ENCODE assay signal across 28 cellular contexts in the genomic region with DNA sequence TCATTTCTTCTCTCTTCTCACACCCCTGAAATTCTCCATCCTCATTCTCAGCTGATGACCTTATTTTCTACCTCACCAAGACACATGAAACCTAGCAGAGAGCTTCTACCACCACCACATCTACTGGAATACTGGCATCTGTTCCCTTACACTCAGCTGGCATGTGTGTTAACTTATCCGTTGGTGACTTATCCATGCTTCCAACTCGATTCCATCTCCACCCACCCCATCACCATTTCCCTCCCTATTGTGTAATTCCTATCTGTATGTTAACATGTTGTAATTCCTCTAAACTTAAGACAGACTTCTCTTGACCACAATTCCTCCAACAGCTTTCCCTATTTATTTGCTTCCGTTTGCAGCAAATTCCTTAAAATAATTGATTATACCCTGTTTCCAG. TPM values are rescaled to one million over a fixed set of nuclear protein-coding genes. Genes with fewer than 3 reads are reported as not detected.
DNase-seq lines count a peak whose midpoint lies in the region; ATAC-seq and TF ChIP-seq lines count a peak whose summit lies in the region.
"Had no signal": no experiment of that assay in that cellular context is flagged by ENCODE, and none has a peak within 500 bp of the region (broad histone marks: within the 10 kb centered on the region; RNA-seq: fewer than 3 reads in every experiment).

No MANE protein-coding gene starts in this region.

- peaks cover 3% of the 10 kb centered on the region for H3F3A ChIP-seq in smooth muscle cell (ENCODE audit: low read depth)

- peaks cover 10% of the 10 kb centered on the region for H3K36me3 ChIP-seq in adipocyte (ENCODE audit: control insufficient read depth, insufficient read depth, low read length, severe bottlenecking)
- no peaks in the 10 kb centered on the region for H3K36me3 ChIP-seq in smooth muscle cell (ENCODE audit: low read depth)
- H3K36me3 ChIP-seq in tibial nerve, result peaks cover 0 to 9% (median 0%) of the 10 kb centered on the region in 3 donors
- H3K36me3 ChIP-seq: right atrium auricular region, SJSA1, WERI-Rb-1 had no signal

- H3K4me1 ChIP-seq in adipocyte (ENCODE audit: control insufficient read depth, insufficient read depth, low read length) (peaks cover 29% of the 10 kb centered on the region), smooth muscle cell (ENCODE audit: low read depth) (no peaks in the 10 kb centered on the region), tibial nerve (peaks cover 0 to 24% (median 8%) of the 10 kb centered on the region in 4 donors)

- H3K79me2 ChIP-seq in smooth muscle cell (ENCODE audit: low read depth), result no peaks in the 10 kb centered on the region

- H3K27ac Mint-ChIP-seq in Calu3 (ENCODE audit: unreplicated experiment), result no peak overlapping the region
- H3K27ac Mint-ChIP-seq: activated naive CD4-positive, alpha-beta T cell treated with anti-CD3 and anti-CD28 coated beads, Interleukin-2, amount 50 U/mL, for 24 hours; H9 had no signal

- CTCF ChIA-PET in Calu3 (lab: Charles Lee), result interaction anchor here (0.6 kb wide), 1 partner anchor 66 kb away, joined by 4 read pairs; no protein-coding TSS in a partner anchor

- H2AFZ ChIP-seq in smooth muscle cell (ENCODE audit: low read depth), result no peak overlapping the region

- no peaks in the 10 kb centered on the region for H3K36me3 Mint-ChIP-seq in Calu3 (ENCODE audit: insufficient read depth, unreplicated experiment)
- H3K36me3 Mint-ChIP-seq: activated naive CD4-positive, alpha-beta T cell treated with anti-CD3 and anti-CD28 coated beads, Interleukin-2, amount 50 U/mL, for 24 hours had no signal

- no peaks in the 10 kb centered on the region for H4K20me1 ChIP-seq in smooth muscle cell (ENCODE audit: low read depth)

- H3K27me3 ChIP-seq in adipocyte (replicated peaks; ENCODE audit: control insufficient read depth, insufficient read depth, low read length) (no peaks in the 10 kb centered on the region), smooth muscle cell (ENCODE audit: low read depth) (no peaks in the 10 kb centered on the region), tibial nerve (no peaks in the 10 kb centered on the region)
- H3K27me3 ChIP-seq: right atrium auricular region, tibial artery had no signal

- DNase-seq in EL (peak; percentile 40), adipocyte (ENCODE audit: low read depth) (peak; percentile 83), fibroblast of pulmonary artery (ENCODE audit: low read depth) (peak; percentile 71), smooth muscle cell (lab: John Stamatoyannopoulos, UW; ENCODE audit: unreplicated experiment) (no peak), ACHN (no peak), Calu3 (no peak), tibial nerve (ENCODE audit: low spot score in 2 of 2) (no peak)
- DNase-seq: activated CD4-positive, alpha-beta T cell treated with anti-CD3 and anti-CD28 coated beads, Interleukin-2, amount 50 U/mL, for 4 hours; C1 segment of cervical spinal cord; GDM1; glutamatergic neuron; H9; left ventricle myocardium superior; MM.1S; NCI-H146; NCI-H2227 treated with DMSO at 0.1 percent for 48 hours; occipital lobe; PC-3; stimulated activated naive CD4-positive, alpha-beta T cell; tibial artery; WERI-Rb-1 had no signal

- H3K27ac ChIP-seq in smooth muscle cell (ENCODE audit: low read depth) (no peak overlapping the region), tibial nerve (no peak overlapping the region)
- H3K27ac ChIP-seq: epithelial cell of prostate, right atrium auricular region, SJSA1, tibial artery, WERI-Rb-1 had no signal

- intact Hi-C loops in Calu3 (cut with micrococcal nuclease; ENCODE audit: unreplicated experiment), result no loop called here

- WGBS in smooth muscle cell (ENCODE audit: low lambda C conversion rate), result 18% methylated on average over 3 of the region's 3 CpGs
- WGBS in tibial nerve, 2 donors, result 74% methylated on average over 3 of the region's 3 CpGs

- no peak overlapping the region for H3K4me3 Mint-ChIP-seq in Calu3 (ENCODE audit: low read depth, unreplicated experiment)
- H3K4me3 Mint-ChIP-seq: activated naive CD4-positive, alpha-beta T cell treated with anti-CD3 and anti-CD28 coated beads, Interleukin-2, amount 50 U/mL, for 24 hours; H9; T-helper 1 cell treated with Interleukin-12 subunit alpha and Interleukin-12 subunit beta and Interleukin-4 antibody, amounts not matched to agents 30 μg/mL and 1 μg/mL, for 36 hours had no signal

- H3K4me3 ChIP-seq in adipocyte (ENCODE audit: low read length) (no peak overlapping the region), fibroblast of pulmonary artery (replicated peaks; ENCODE audit: low read depth, low read length) (no peak overlapping the region), smooth muscle cell (no peak overlapping the region), tibial nerve (no peak overlapping the region)
- H3K4me3 ChIP-seq: coronary artery, right atrium auricular region, SJSA1, tibial artery had no signal

- peak overlapping the region; percentile 28 for H3K4me2 ChIP-seq in smooth muscle cell

- TF ChIP-seq POLR2A in tibial nerve (IDR thresholded peaks at IDR 0.05), result no peak

- TF ChIP-seq CTCF in fibroblast of pulmonary artery (IDR thresholded peaks at IDR 0.05; ENCODE audit: low read length, missing control alignments) (no peak), smooth muscle cell (IDR thresholded peaks at IDR 0.05; ENCODE audit: borderline replicate concordance, insufficient read depth, poor library complexity, severe bottlenecking) (no peak), Calu3 (IDR thresholded peaks at IDR 0.05; ENCODE audit: unreplicated experiment) (no peak), tibial nerve (IDR thresholded peaks at IDR 0.05) (no peak)

- peaks cover 54% of the 10 kb centered on the region for H3K27me3 Mint-ChIP-seq in Calu3 (ENCODE audit: unreplicated experiment)
- H3K27me3 Mint-ChIP-seq: activated naive CD4-positive, alpha-beta T cell treated with anti-CD3 and anti-CD28 coated beads, Interleukin-2, amount 50 U/mL, for 24 hours had no signal

- no peaks in the 10 kb centered on the region for H3K4me1 Mint-ChIP-seq in Calu3 (ENCODE audit: low read depth, unreplicated experiment)
- H3K4me1 Mint-ChIP-seq: activated naive CD4-positive, alpha-beta T cell treated with anti-CD3 and anti-CD28 coated beads, Interleukin-2, amount 50 U/mL, for 24 hours had no signal

- no peak for ATAC-seq in GM19035 (IDR thresholded peaks at IDR 0.05; ENCODE audit: unreplicated experiment)
- ATAC-seq: left ventricle myocardium superior, PC-3 had no signal

- no TSS peak for BruUV-seq in Calu3 (replicated peaks; lab: Mats Ljungman, UMichigan)

- H3K9me3 Mint-ChIP-seq in Calu3 (ENCODE audit: low read depth, unreplicated experiment), result no peaks in the 10 kb centered on the region
- H3K9me3 Mint-ChIP-seq: activated naive CD4-positive, alpha-beta T cell treated with anti-CD3 and anti-CD28 coated beads, Interleukin-2, amount 50 U/mL, for 24 hours; H9; T-helper 1 cell treated with Interleukin-12 subunit alpha and Interleukin-12 subunit beta and Interleukin-4 antibody, amounts not matched to agents 30 μg/mL and 1 μg/mL, for 36 hours had no signal

- no peak overlapping the region for H3K9ac ChIP-seq in adipocyte (ENCODE audit: low read length)
- no peak overlapping the region for H3K9ac ChIP-seq in smooth muscle cell (ENCODE audit: low read depth)

- H3K9me3 ChIP-seq in adipocyte (ENCODE audit: control insufficient read depth, low read length), result no peaks in the 10 kb centered on the region
- no peaks in the 10 kb centered on the region for H3K9me3 ChIP-seq in smooth muscle cell (replicated peaks; ENCODE audit: low read depth)
- H3K9me3 ChIP-seq in tibial nerve, result no peaks in the 10 kb centered on the region
- H3K9me3 ChIP-seq: right atrium auricular region, SJSA1, tibial artery had no signal

- TF ChIP-seq EP300 in tibial nerve (IDR thresholded peaks at IDR 0.05), result no peak

- in situ Hi-C loops in ACHN (cut with HindIII; ENCODE audit: low pct_ligation_motif_present, low pct_unique_long_range_greater_than_20kb, low sequenced_read_pairs), result no loop called here

RNA-seq across cellular contexts. Expression of gene C1S, which starts 15.4 kb away (rescaled TPM):
- total RNA-seq in smooth muscle cell, result 38.5 and 65.7 TPM in 2 replicates
- polyA plus RNA-seq in smooth muscle cell, result 61.1 and 69.2 TPM in 2 replicates
- total RNA-seq in Calu3 (2022), result 7.1 and 9.7 TPM in 2 replicates
- 1,000 to 10,000 TPM in 1 of 4 donors, 100 to 1,000 TPM in 3; 415 to 1,129 (median 638) TPM for total RNA-seq in tibial nerve

RNA-seq across cellular contexts. Expression of gene C1R, which starts 16.3 kb away (rescaled TPM):
- total RNA-seq in smooth muscle cell (51.2 and 58.9 TPM in 2 replicates), Calu3 (2022) (7.6 and 7.9 TPM in 2 replicates), tibial nerve (1,000 to 10,000 TPM in 1 of 4 donors, 100 to 1,000 TPM in 3; 528 to 1,237 (median 593) TPM)
- polyA plus RNA-seq in smooth muscle cell, result 78.7 and 83.8 TPM in 2 replicates

RNA-seq across cellular contexts. Expression of gene C1RL, which starts 33.1 kb away (rescaled TPM):
- 18.5 and 21.1 TPM in 2 replicates for total RNA-seq in smooth muscle cell
- 8.7 and 9.8 TPM in 2 replicates for polyA plus RNA-seq in smooth muscle cell
- total RNA-seq in Calu3 (2022), result 43.2 and 43.4 TPM in 2 replicates
- 100 to 1,000 TPM; 125 to 214 (median 180) TPM for total RNA-seq in tibial nerve

RNA-seq across cellular contexts. Expression of gene RBP5, which starts 52.8 kb away (rescaled TPM):
- total RNA-seq in smooth muscle cell (not detected in 2 replicates), Calu3 (2022) (0.81 and 2.3 TPM in 2 replicates), tibial nerve (1 to 10 TPM in 3 of 4 donors, under 1 TPM in 1; 0.78 to 9.9 (median 2.2) TPM)
- 0.21 and 2.3 TPM in 2 replicates for polyA plus RNA-seq in smooth muscle cell
- total RNA-seq: occipital lobe, PC-3, right atrium auricular region, SJSA1 had no signal

RNA-seq across cellular contexts. Expression of gene CLSTN3, which starts 54.2 kb away (rescaled TPM):
- total RNA-seq in smooth muscle cell (26.5 and 51.0 TPM in 2 replicates), Calu3 (2022) (37.5 and 48.1 TPM in 2 replicates), tibial nerve (100 to 1,000 TPM in 1 of 4 donors, 10 to 100 TPM in 3; 40.0 to 112 (median 79.6) TPM)
- polyA plus RNA-seq in smooth muscle cell, result 12.4 and 25.4 TPM in 2 replicates

Comparison
In these comparisons a context has a peak if more than half of its experiments do, and no peak if none do; other contexts are left out.
1. DNase-seq: peak in EL (single experiment), adipocyte (single experiment) and fibroblast of pulmonary artery (single experiment); none in smooth muscle cell (single experiment), ACHN (single experiment), Calu3 (single experiment) and tibial nerve (0 of 2).